8 cellular contexts compared by ENCODE assay signal in genomic region chr17:59707182-59707970, GRCh38. TPM values are rescaled to one million over a fixed set of nuclear protein-coding genes. Genes with fewer than 3 reads are reported as not detected.
DNase-seq lines count a peak whose midpoint lies in the region; ATAC-seq and TF ChIP-seq lines count a peak whose summit lies in the region.

PTRH2 (minus strand) TSS chr17:59707430; CDS start chr17:59697978, 9,452 bp downstream.
VMP1 (plus strand) TSS chr17:59707654; CDS start chr17:59731447, 23,793 bp downstream.

- intact Hi-C loops in activated B cell treated with CpG ODN at 0.5 μM for 24 hours (cut with micrococcal nuclease) (loop anchor here (1.0 to 5.0 kb wide), 6 partner anchors 11 to 186 kb away; partner anchors contain the start of genes CLTC, DHX40 and RPS6KB1), spleen (cut with DNase I; ENCODE audit: low total_unique reads) (no loop called here)

- H3K27ac Mint-ChIP-seq in activated B cell treated with CpG ODN at 0.5 μM for 24 hours (peak within 1 kb of the TSS; percentile 97), immature natural killer cell (peak within 1 kb of the TSS; percentile 96 to 100 (median 99))

- H3K4me3 Mint-ChIP-seq in activated B cell treated with CpG ODN at 0.5 μM for 24 hours (peak within 1 kb of the TSS; percentile 99), immature natural killer cell (peak within 1 kb of the TSS; percentile 95 to 100 (median 98))

- H3K27ac ChIP-seq in caudate nucleus (ENCODE audit: low read depth, low read length) (peak within 1 kb of the TSS; percentile 71), spleen (peak within 1 kb of the TSS; percentile 84 to 95 (median 94))

- H3K36me3 Mint-ChIP-seq in activated B cell treated with CpG ODN at 0.5 μM for 24 hours (ENCODE audit: low read depth), result peaks cover 32% of the 10 kb centered on the region
- H3K36me3 Mint-ChIP-seq in immature natural killer cell, result peaks cover 0 to 4% (median 0%) of the 10 kb centered on the region in 3 donors

- CTCF ChIA-PET in activated B cell treated with CpG ODN at 0.5 μM for 24 hours (lab: Charles Lee), result interaction anchor here (0.7 to 1.3 kb wide), 5 partner anchors 40 to 370 kb away, joined by 3 to 4 read pairs (median 3); partner anchors contain the start of gene TUBD1

- no peaks in the 10 kb centered on the region for H3K9me3 ChIP-seq in spleen

- H3K27me3 Mint-ChIP-seq in activated B cell treated with CpG ODN at 0.5 μM for 24 hours (no peaks in the 10 kb centered on the region), immature natural killer cell (ENCODE audit: low read depth in 3 of 3) (peaks cover 4 to 17% (median 9%) of the 10 kb centered on the region in 3 donors)

- 0 to 1% (median 0%) methylated on average over 41 to 45 of the region's 45 CpGs for WGBS in spleen, 5 donors

- H3K4me1 ChIP-seq in spleen, result peaks cover 29 to 94% (median 68%) of the 10 kb centered on the region in 6 donors

- no peaks in the 10 kb centered on the region for H3K27me3 ChIP-seq in spleen (replicated peaks in 1 of 7)

- H3K4me1 Mint-ChIP-seq in activated B cell treated with CpG ODN at 0.5 μM for 24 hours, result peaks cover 72% of the 10 kb centered on the region
- peaks cover 52 to 80% of the 10 kb centered on the region in 2 donors for H3K4me1 Mint-ChIP-seq in immature natural killer cell

- POLR2A ChIA-PET in activated B cell treated with CpG ODN at 0.5 μM for 24 hours (lab: Charles Lee), result interaction anchor here (0.5 to 2.4 kb wide), 18 partner anchors 9 to 1072 kb away, joined by 3 to 45 read pairs (median 3); partner anchors contain the start of genes CLTC, DHX40, RNFT1 and RPS6KB1

- H3K4me3 ChIP-seq in spleen, result peak within 1 kb of the TSS; percentile 62 to 96 (median 88)

- no peak for TF ChIP-seq CTCF in activated B cell treated with CpG ODN at 0.5 μM for 24 hours (IDR thresholded peaks at IDR 0.05)
- TF ChIP-seq CTCF in spleen (IDR thresholded peaks at IDR 0.05 in 8 of 11, conservative IDR thresholded peaks at IDR 0.05 in 3 of 11), result peak in 4 of 11 experiments; percentile 19 to 45 (median 30)

- H3K36me3 ChIP-seq in spleen, result peaks cover 0 to 16% (median 0%) of the 10 kb centered on the region in 6 donors

- in situ Hi-C loops in GM18951 (cut with MboI; ENCODE audit: low sequenced_read_pairs, unreplicated experiment), result no loop called here

- DNase-seq in AG08395 (ENCODE audit: low spot score) (peak; percentile 99), NCI-H345 (lab: John Stamatoyannopoulos, UW) (peak; percentile 100), activated B cell treated with CpG ODN at 0.5 μM for 24 hours (peak; percentile 79), caudate nucleus (lab: John Stamatoyannopoulos, UW) (peak; percentile 61 to 100 (median 98)), immature natural killer cell (peak; percentile 87 to 89 (median 89)), spleen (peak; percentile 97)

- H3K9me3 Mint-ChIP-seq in activated B cell treated with CpG ODN at 0.5 μM for 24 hours (no peaks in the 10 kb centered on the region), immature natural killer cell (no peaks in the 10 kb centered on the region)

- peak; percentile 93 for TF ChIP-seq POLR2A in GM18951 (IDR thresholded peaks at IDR 0.05; ENCODE audit: extremely low read depth, insufficient read depth, insufficient read length)
- TF ChIP-seq POLR2A in spleen (IDR thresholded peaks at IDR 0.05), result no peak

- ATAC-seq in HG03196 (IDR thresholded peaks at IDR 0.05; ENCODE audit: unreplicated experiment) (peak; percentile 97), activated B cell treated with CpG ODN at 0.5 μM for 24 hours (ENCODE audit: low read depth) (peak; percentile 95)

RNA-seq across cellular contexts. Expression of gene PTRH2, which starts in this region (rescaled TPM):
- total RNA-seq in activated B cell treated with CpG ODN at 0.5 μM for 24 hours (27.0 and 29.9 TPM in 2 replicates), spleen (10 to 100 TPM; 14.4 to 30.9 (median 18.4) TPM)
- polyA plus RNA-seq in immature natural killer cell (10 to 100 TPM in 2 of 3 donors, 1 to 10 TPM in 1; 6.0 to 20.7 (median 13.5) TPM), spleen (10 to 100 TPM; 23.9 to 28.3 (median 27.6) TPM)

RNA-seq across cellular contexts. Expression of gene VMP1, which starts in this region (rescaled TPM):
- 158 and 176 TPM in 2 replicates for total RNA-seq in activated B cell treated with CpG ODN at 0.5 μM for 24 hours
- 10 to 100 TPM; 61.5 to 81.4 (median 66.7) TPM for polyA plus RNA-seq in immature natural killer cell
- 100 to 1,000 TPM; 202 to 649 (median 372) TPM for total RNA-seq in spleen
- polyA plus RNA-seq in spleen, result 10 to 100 TPM; 53.2 to 81.2 (median 65.8) TPM

Comparison
In these comparisons a context has a peak if more than half of its experiments do, and no peak if none do; other contexts are left out.
1. Peak in every context shown above with its lines: DNase-seq, ATAC-seq, H3K4me3 ChIP-seq and H3K27ac ChIP-seq.